ENCODE assay signal across 10 cellular contexts in the genomic region with DNA sequence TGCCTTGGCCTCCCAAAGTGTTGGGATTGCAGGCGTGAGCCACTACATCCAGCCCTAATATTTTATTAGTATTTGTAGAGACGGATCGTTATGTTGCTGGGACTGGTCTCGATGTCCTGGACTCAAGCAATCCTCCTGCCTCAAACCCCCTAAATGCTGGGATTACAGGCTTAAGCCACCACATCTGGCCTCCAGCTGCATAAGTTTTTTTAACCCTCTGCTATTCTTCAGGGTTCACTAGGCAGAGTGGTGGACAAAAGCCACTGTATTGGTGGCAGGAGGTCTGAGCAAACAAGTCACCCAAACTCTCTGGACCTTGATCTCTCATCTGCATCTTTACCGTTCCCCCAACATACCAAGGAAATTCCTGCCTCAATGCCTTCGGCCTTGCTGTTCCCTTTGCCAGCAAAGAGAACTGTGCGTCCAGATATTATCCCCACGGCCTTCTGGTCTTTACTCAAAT. TPM values are rescaled to one million over a fixed set of nuclear protein-coding genes. Genes with fewer than 3 reads are reported as not detected.
DNase-seq lines count a peak whose midpoint lies in the region; ATAC-seq, FAIRE-seq and TF ChIP-seq lines count a peak whose summit lies in the region.
"Had no signal": no experiment of that assay in that cellular context is flagged by ENCODE, and none has a peak within 500 bp of the region (broad histone marks: within the 10 kb centered on the region; RNA-seq: fewer than 3 reads in every experiment).

No MANE protein-coding gene starts in this region.

- peaks cover 31 to 32% of the 10 kb centered on the region in 2 experiments for H3K4me1 Mint-ChIP-seq in H9

- no peak overlapping the region for H2BK120ac ChIP-seq in H9 (ENCODE audit: low read depth, low read length, poor library complexity, severe bottlenecking)

- no peak overlapping the region for H3T11ph ChIP-seq in H9 (ENCODE audit: low read length)

- no peak for TF ChIP-seq RAD21 in GM12878 (IDR thresholded peaks at IDR 0.05; ENCODE audit: insufficient read depth, low read depth, low read length)

- no peak overlapping the region for H2BK12ac ChIP-seq in H9 (ENCODE audit: insufficient read length, low read depth, low read length)

- BruUV-seq in GM12878 (replicated peaks; lab: Mats Ljungman, UMichigan) = no TSS peak

- no peak overlapping the region for H4K91ac ChIP-seq in H9 (ENCODE audit: insufficient read length, low read depth, low read length)

- H3K4me3 Mint-ChIP-seq in H9 = peak overlapping the region in 1 of 2 experiments; percentile 12; a peak in 1 of 5 replicates
- H3K4me3 Mint-ChIP-seq: T-helper 1 cell treated with Interleukin-12 subunit alpha and Interleukin-12 subunit beta and Interleukin-4 antibody, amounts not matched to agents 30 μg/mL and 1 μg/mL, for 36 hours had no signal

- no peak overlapping the region for H4K5ac ChIP-seq in H9 (ENCODE audit: insufficient read length, low read depth, low read length)

- H4K20me1 ChIP-seq in H9 (ENCODE audit: control insufficient read depth, insufficient read depth, insufficient read length) (no peaks in the 10 kb centered on the region), GM12878 (ENCODE audit: control insufficient read depth, insufficient read depth) (no peaks in the 10 kb centered on the region)

- H3K56ac ChIP-seq in H9 (ENCODE audit: insufficient read length, low read depth, low read length) = no peak overlapping the region

- H3K27me3 Mint-ChIP-seq in H9 (ENCODE audit: low read depth) = no peaks in the 10 kb centered on the region

- no peak overlapping the region for H2BK5ac ChIP-seq in H9 (ENCODE audit: insufficient read length, low read length)

- no peaks in the 10 kb centered on the region for H3K79me1 ChIP-seq in H9 (ENCODE audit: insufficient read depth, low read depth, low read length, poor library complexity, severe bottlenecking)

- no peak overlapping the region for H4K8ac ChIP-seq in H9 (replicated peaks; ENCODE audit: insufficient read length, low read depth, low read length)

- DNase-seq in H9 (no peak), GM12878 (ENCODE audit: low read depth, low spot score) (no peak), right lobe of liver (no peak), sciatic nerve (ENCODE audit: low spot score) (no peak), DMS79 treated with DMSO at 0.1 percent for 48 hours (lab: John Stamatoyannopoulos, UW) (no peak)
- no peak for DNase-seq in central memory CD4-positive, alpha-beta T cell
- DNase-seq: NCI-H1417 treated with DMSO at 0.1 percent for 48 hours had no signal

- ATAC-seq in GM12878 = 0 out of 3 replicates have a peak, but pooled peaks have one; percentile 6
- no peak for ATAC-seq in right lobe of liver
- no peak for ATAC-seq in sciatic nerve
- no peak for ATAC-seq in GM18520 (IDR thresholded peaks at IDR 0.05; ENCODE audit: unreplicated experiment)

- H3K4me2 ChIP-seq in H9 (ENCODE audit: insufficient read depth, insufficient read length, low read length) = no peak overlapping the region
- peak overlapping the region; percentile 41; the same call in 1 of the 2 replicates for H3K4me2 ChIP-seq in GM12878 (ENCODE audit: control insufficient read depth, insufficient read depth)

- SMC1A ChIA-PET in GM12878 (lab: Charles Lee; ENCODE audit: uncharacterized antibody, unreplicated experiment) = interaction anchor here (1.0 to 7.3 kb wide), 7 partner anchors 10 to 95 kb away, joined by 3 to 49 read pairs (median 7); a partner anchor contains a TSS

- no peaks in the 10 kb centered on the region for H3K36me3 ChIP-seq in GM12878 (ENCODE audit: control insufficient read depth in 2 of 2, insufficient read depth in 2 of 2, low read length in 1 of 2)
- no peaks in the 10 kb centered on the region for H3K36me3 ChIP-seq in right lobe of liver
- no peaks in the 10 kb centered on the region for H3K36me3 ChIP-seq in subcutaneous abdominal adipose tissue (ENCODE audit: control insufficient read depth in 5 of 5, insufficient read depth in 5 of 5, low read length in 5 of 5)

- intact Hi-C loops in GM12878 (cut with micrococcal nuclease; ENCODE audit: unreplicated experiment) (no loop called here), right lobe of liver (cut with DNase I) (no loop called here), sciatic nerve (cut with DNase I) (no loop called here)

- WGBS in H9 (ENCODE audit: extremely low coverage, insufficient read length, low lambda C conversion rate) = no CpG with 5 or more reads among the region's 8 CpGs
- 79% methylated on average over 8 of the region's 8 CpGs for WGBS in GM12878 (ENCODE audit: insufficient coverage, insufficient replicate concordance, low lambda C conversion rate, missing lambda C conversion rate)
- WGBS in right lobe of liver (ENCODE audit: insufficient coverage, low coverage, low lambda C conversion rate, missing lambda C conversion rate) = 54% methylated on average over 7 of the region's 8 CpGs

- H3K36me3 Mint-ChIP-seq in H9 (ENCODE audit: insufficient read depth in 1 of 3, low read depth in 3 of 3) = no peaks in the 10 kb centered on the region

- H3K4ac ChIP-seq in H9 (ENCODE audit: low read depth, low read length) = no peak overlapping the region

- H3K4me3 ChIP-seq in GM12878 (no peak overlapping the region), right lobe of liver (no peak overlapping the region), subcutaneous abdominal adipose tissue (ENCODE audit: low read depth in 1 of 5, low read length in 5 of 5) (no peak overlapping the region)

- no peak overlapping the region for H3K23ac ChIP-seq in H9 (ENCODE audit: insufficient read length, low read depth, low read length)

- no peak for TF ChIP-seq POLR2A in GM12878 (IDR thresholded peaks at IDR 0.05; ENCODE audit: low read depth, low read length)
- TF ChIP-seq POLR2A in right lobe of liver (IDR thresholded peaks at IDR 0.05) = no peak

- H2AK5ac ChIP-seq in H9 (ENCODE audit: insufficient read length, low read length) = no peak overlapping the region

- H3K14ac ChIP-seq in H9 (ENCODE audit: insufficient read depth, low read length) = no peak overlapping the region

- H3K18ac ChIP-seq in H9 (ENCODE audit: insufficient read length, low read depth, low read length) = no peak overlapping the region

- FAIRE-seq in GM12878 (lab: Jason Lieb, UNC) = no peak

- RAD21 ChIA-PET in GM12878 (lab: Charles Lee; ENCODE audit: unreplicated experiment) = interaction anchor here (0.5 to 5.4 kb wide), 5 partner anchors 9 to 553 kb away, joined by 3 to 77 read pairs (median 4); a partner anchor contains a TSS

- H3K9me3 ChIP-seq in H9 (ENCODE audit: control insufficient read depth, low read depth, low read length) (no peaks in the 10 kb centered on the region), GM12878 (replicated peaks; ENCODE audit: control insufficient read depth, insufficient read depth, low read length) (no peaks in the 10 kb centered on the region), right lobe of liver (no peaks in the 10 kb centered on the region), subcutaneous abdominal adipose tissue (ENCODE audit: control insufficient read depth in 5 of 5, low read length in 5 of 5) (no peaks in the 10 kb centered on the region)

- H3K27ac ChIP-seq in H9 (ENCODE audit: insufficient read length, low read depth, low read length) (no peak overlapping the region), GM12878 (ENCODE audit: control insufficient read depth, insufficient read depth) (peak overlapping the region; percentile 33; the same call in 1 of the 2 replicates), right lobe of liver (peak overlapping the region; percentile 24 to 69 (median 61)), subcutaneous abdominal adipose tissue (ENCODE audit: low read depth, low read length) (peak overlapping the region; percentile 50)

- H2BK20ac ChIP-seq in H9 (ENCODE audit: low read depth, low read length, poor library complexity, severe bottlenecking) = no peak overlapping the region

- H3K27me3 ChIP-seq in H9 (ENCODE audit: insufficient read depth, low read length) (no peaks in the 10 kb centered on the region), GM12878 (replicated peaks in 1 of 2; ENCODE audit: control insufficient read depth in 2 of 2, insufficient read depth in 2 of 2, low read length in 1 of 2) (no peaks in the 10 kb centered on the region), right lobe of liver (no peaks in the 10 kb centered on the region), subcutaneous abdominal adipose tissue (ENCODE audit: control insufficient read depth in 5 of 5, insufficient read depth in 4 of 5, low read length in 5 of 5) (no peaks in the 10 kb centered on the region)

- no peak for TF ChIP-seq EP300 in GM12878 (IDR thresholded peaks at IDR 0.05; ENCODE audit: borderline replicate concordance in 1 of 2, control insufficient read depth in 1 of 2, low read depth in 2 of 2, low read length in 2 of 2)

- CTCF ChIA-PET in GM12878 (lab: Yijun Ruan, JAX) = interaction anchor here (1.2 to 2.2 kb wide), 6 partner anchors 9 to 47 kb away, joined by 3 to 11 read pairs (median 4); a partner anchor contains a TSS

- H3K79me2 ChIP-seq in H9 (ENCODE audit: insufficient read depth, low read length) (no peaks in the 10 kb centered on the region), GM12878 (ENCODE audit: control insufficient read depth, insufficient read depth, low read length) (no peaks in the 10 kb centered on the region; the same call in 1 of the 2 replicates)

- no peaks in the 10 kb centered on the region for H3K23me2 ChIP-seq in H9 (ENCODE audit: insufficient read length, low read depth, low read length, poor library complexity, severe bottlenecking)

- H3K27ac Mint-ChIP-seq in H9 = peak overlapping the region in 2 of 3 experiments; percentile 10 to 33; a peak in 4 of 7 replicates
- H3K27ac Mint-ChIP-seq: T-helper 1 cell treated with Interleukin-12 subunit alpha and Interleukin-12 subunit beta and Interleukin-4 antibody, amounts not matched to agents 30 μg/mL and 1 μg/mL, for 36 hours had no signal

- no peaks in the 10 kb centered on the region for H3K9me3 Mint-ChIP-seq in H9
- H3K9me3 Mint-ChIP-seq: T-helper 1 cell treated with Interleukin-12 subunit alpha and Interleukin-12 subunit beta and Interleukin-4 antibody, amounts not matched to agents 30 μg/mL and 1 μg/mL, for 36 hours had no signal

- H2AFZ ChIP-seq in H9 (ENCODE audit: low read length) (no peak overlapping the region), GM12878 (ENCODE audit: control insufficient read depth, low read depth, low read length) (peak overlapping the region; percentile 38)

- H2BK15ac ChIP-seq in H9 (ENCODE audit: low read depth, low read length) = no peak overlapping the region

- H3K4me1 ChIP-seq in H9 (ENCODE audit: insufficient read depth, low read length) (peaks cover 14% of the 10 kb centered on the region; the same call in 1 of the 2 replicates), GM12878 (ENCODE audit: control insufficient read depth, insufficient read depth, low read length) (peaks cover 38% of the 10 kb centered on the region), right lobe of liver (peaks cover 0 to 13% (median 4%) of the 10 kb centered on the region in 4 donors), subcutaneous abdominal adipose tissue (ENCODE audit: control insufficient read depth in 5 of 5, insufficient read depth in 5 of 5, low read length in 5 of 5) (peaks cover 8 to 30% (median 27%) of the 10 kb centered on the region in 5 donors)

- POLR2A ChIA-PET in GM12878 (lab: Charles Lee) = interaction anchor here (6.4 kb wide), 1 partner anchor 11 kb away, joined by 72 read pairs; a partner anchor contains a TSS

- TF ChIP-seq CTCF in H9 (conservative IDR thresholded peaks at IDR 0.05) (no peak), GM12878 (IDR thresholded peaks at IDR 0.05 in 2 of 3, conservative IDR thresholded peaks at IDR 0.05 in 1 of 3; ENCODE audit: control insufficient read depth in 2 of 3, extremely low read depth in 1 of 3, insufficient read depth in 1 of 3, low read depth in 3 of 3, low read length in 3 of 3) (no peak), right lobe of liver (IDR thresholded peaks at IDR 0.05) (no peak)

- H3K9ac ChIP-seq in H9 (ENCODE audit: extremely low read depth, insufficient read length, low read length) = no peak overlapping the region
- no peak overlapping the region for H3K9ac ChIP-seq in GM12878 (ENCODE audit: control insufficient read depth, insufficient read depth, low read length)
- H3K9ac ChIP-seq in subcutaneous abdominal adipose tissue (ENCODE audit: low read length in 5 of 5) = no peak overlapping the region

- in situ Hi-C loops in GM12878 (cut with MboI) = no loop called here

RNA-seq across cellular contexts. Expression of a gene that starts 10.1 kb away (rescaled TPM):
- total RNA-seq in H9 (2021) = 230 and 240 TPM in 2 replicates
- 47.2 and 52.6 TPM in 2 replicates for total RNA-seq in GM12878 (2013; cell fraction: nucleolus; rRNA removed)
- 58.7 and 75.0 TPM in 2 replicates for total RNA-seq in GM12878 (2014; rRNA removed)
- 79.4 and 81.4 TPM in 2 replicates for total RNA-seq in GM12878 (2014; rRNA removed; fragmentation: Illumina TruSeq; extraction: Trizol)
- total RNA-seq in GM12878 (2021) = 107 and 112 TPM in 2 replicates
- polyA plus RNA-seq in GM12878 (2011; ENCODE audit: low read depth) = 17.7 TPM
- polyA plus RNA-seq in GM12878 (2011; rRNA removed) = 50.2 and 59.5 TPM in 2 replicates
- polyA plus RNA-seq in GM12878 (2011; cell fraction: cytosol; rRNA removed) = 24.1 and 32.8 TPM in 2 replicates
- polyA plus RNA-seq in GM12878 (2011; cell fraction: nucleus; rRNA removed) = 18.8 and 20.0 TPM in 2 replicates
- polyA plus RNA-seq in GM12878 (2012) = 35.1 and 43.5 TPM in 2 replicates
- 92.6 and 119 TPM in 2 replicates for polyA plus RNA-seq in GM12878 (2014; fragmentation: Illumina TruSeq; extraction: Trizol)
- polyA plus RNA-seq in GM12878 (2014; fragmentation: Nextera tagmentation; extraction: Ambion mirVana) = 10 to 100 TPM; 20.4 to 26.5 TPM
- 44.1 and 59.9 TPM in 2 replicates for polyA plus RNA-seq in GM12878 (2014; rRNA removed)
- polyA plus RNA-seq in GM12878 (2016; fragmentation: Nextera tagmentation; extraction: Ambion mirVana) = 100 to 1,000 TPM in 1 of 2 experiments, 10 to 100 TPM in 1; 97.9 to 102 TPM
- 17.1 and 23.8 TPM in 2 replicates for polyA minus RNA-seq in GM12878 (2011; rRNA and poly(A)+ RNA removed)
- polyA minus RNA-seq in GM12878 (2011; cell fraction: cytosol; rRNA and poly(A)+ RNA removed) = 18.4 and 21.4 TPM in 2 replicates
- polyA minus RNA-seq in GM12878 (2011; cell fraction: nucleus; rRNA and poly(A)+ RNA removed) = 10.4 and 16.9 TPM in 2 replicates
- 10 to 100 TPM; 35.0 to 63.6 (median 44.3) TPM for total RNA-seq in right lobe of liver
- 387 TPM for total RNA-seq in sciatic nerve
